In genomic region chr16:11175850-11176341, GRCh38 we compare ENCODE assay signal across 8 cellular contexts.
DNase-seq lines count a peak whose midpoint lies in the region; ATAC-seq lines count a peak whose summit lies in the region.

No MANE protein-coding gene starts in this region.

- no peak overlapping the region for H2BK12ac ChIP-seq in neuronal stem cell (ENCODE audit: low read length)

- H3K27me3 ChIP-seq in neuronal stem cell (ENCODE audit: control insufficient read depth in 3 of 3, insufficient read depth in 3 of 3, low read depth in 1 of 3, low read length in 3 of 3), result peaks cover 0 to 2% (median 0%) of the 10 kb centered on the region in 3 experiments
- H3K27me3 ChIP-seq in right cardiac atrium (ENCODE audit: control insufficient read depth, insufficient read depth), result no peaks in the 10 kb centered on the region

- H3K27me3 Mint-ChIP-seq in activated CD4-positive, alpha-beta memory T cell treated with anti-CD3 and anti-CD28 coated beads, Interleukin-2, amount 10 ng/mL, durations not matched to agents 7 days and 5 days, result no peaks in the 10 kb centered on the region

- H3K9me3 Mint-ChIP-seq in activated CD4-positive, alpha-beta memory T cell treated with anti-CD3 and anti-CD28 coated beads, Interleukin-2, amount 10 ng/mL, durations not matched to agents 7 days and 5 days, result no peaks in the 10 kb centered on the region
- no peaks in the 10 kb centered on the region for H3K9me3 Mint-ChIP-seq in stimulated activated effector memory CD8-positive, alpha-beta T cell treated with anti-CD3 and anti-CD28 coated beads, Interleukin-12 subunit alpha, Interleukin-12 subunit beta, amount 100 ng/mL, for 72 hours

- H3K18ac ChIP-seq in neuronal stem cell (ENCODE audit: low read length), result no peak overlapping the region

- no peak overlapping the region for H2AFZ ChIP-seq in neuronal stem cell (ENCODE audit: low read length)

- CTCF ChIA-PET in activated CD4-positive, alpha-beta memory T cell treated with anti-CD3 and anti-CD28 coated beads, Interleukin-2, amount 10 ng/mL, durations not matched to agents 7 days and 5 days (lab: Charles Lee), result interaction anchor here (0.6 to 1.1 kb wide), 5 partner anchors 15 to 80 kb away, joined by 3 to 4 read pairs (median 3); partner anchors contain the start of gene SOCS1

- peak overlapping the region; percentile 84 for H3K27ac Mint-ChIP-seq in activated CD4-positive, alpha-beta memory T cell treated with anti-CD3 and anti-CD28 coated beads, Interleukin-2, amount 10 ng/mL, durations not matched to agents 7 days and 5 days
- H3K27ac Mint-ChIP-seq in stimulated activated effector memory CD8-positive, alpha-beta T cell treated with anti-CD3 and anti-CD28 coated beads, Interleukin-12 subunit alpha, Interleukin-12 subunit beta, amount 100 ng/mL, for 72 hours, result peak overlapping the region; percentile 71

- no peak overlapping the region for H3K14ac ChIP-seq in neuronal stem cell (ENCODE audit: low read length)

- H3K4me3 Mint-ChIP-seq in activated CD4-positive, alpha-beta memory T cell treated with anti-CD3 and anti-CD28 coated beads, Interleukin-2, amount 10 ng/mL, durations not matched to agents 7 days and 5 days, result no peak overlapping the region
- peak overlapping the region; percentile 30 for H3K4me3 Mint-ChIP-seq in stimulated activated effector memory CD8-positive, alpha-beta T cell treated with anti-CD3 and anti-CD28 coated beads, Interleukin-12 subunit alpha, Interleukin-12 subunit beta, amount 100 ng/mL, for 72 hours

- H3K79me1 ChIP-seq in neuronal stem cell (ENCODE audit: low read depth, low read length), result no peaks in the 10 kb centered on the region

- POLR2A ChIA-PET in activated CD4-positive, alpha-beta memory T cell treated with anti-CD3 and anti-CD28 coated beads, Interleukin-2, amount 10 ng/mL, durations not matched to agents 7 days and 5 days (lab: Charles Lee), result interaction anchor here (1.0 to 2.6 kb wide), 9 partner anchors 10 to 124 kb away, joined by 3 to 12 read pairs (median 4); partner anchors contain the start of gene SOCS1

- no peak overlapping the region for H2BK15ac ChIP-seq in neuronal stem cell (ENCODE audit: low read length)

- intact Hi-C loops in right cardiac atrium (cut with DNase I), result no loop called here

- H4K8ac ChIP-seq in neuronal stem cell (ENCODE audit: low read depth, low read length), result no peak overlapping the region

- no CpG with 5 or more reads among the region's 11 CpGs for WGBS in neuronal stem cell (ENCODE audit: extremely low coverage in 2 of 2, insufficient read length in 2 of 2, insufficient replicate concordance in 1 of 2), 2 donors
- 95% methylated on average over 11 of the region's 11 CpGs for WGBS in right cardiac atrium

- H2AK5ac ChIP-seq in neuronal stem cell (ENCODE audit: low read depth, low read length), result no peak overlapping the region

- peaks cover 86% of the 10 kb centered on the region for H3K4me1 Mint-ChIP-seq in activated CD4-positive, alpha-beta memory T cell treated with anti-CD3 and anti-CD28 coated beads, Interleukin-2, amount 10 ng/mL, durations not matched to agents 7 days and 5 days
- peaks cover 69% of the 10 kb centered on the region for H3K4me1 Mint-ChIP-seq in stimulated activated effector memory CD8-positive, alpha-beta T cell treated with anti-CD3 and anti-CD28 coated beads, Interleukin-12 subunit alpha, Interleukin-12 subunit beta, amount 100 ng/mL, for 72 hours

- no peak overlapping the region for H3K4ac ChIP-seq in neuronal stem cell (ENCODE audit: low read length)

- H2BK5ac ChIP-seq in neuronal stem cell (ENCODE audit: low read length), result no peak overlapping the region

- no peak overlapping the region for H3K27ac ChIP-seq in neuronal stem cell (replicated peaks; ENCODE audit: low read length)
- no peak overlapping the region for H3K27ac ChIP-seq in right cardiac atrium (ENCODE audit: low read length)

- H3K9me3 ChIP-seq in neuronal stem cell (replicated peaks in 1 of 2; ENCODE audit: control insufficient read depth in 2 of 2, insufficient read depth in 1 of 2, low read depth in 1 of 2, low read length in 2 of 2) (peaks cover 0 to 1% of the 10 kb centered on the region in 2 donors), right cardiac atrium (ENCODE audit: control insufficient read depth, low read length) (no peaks in the 10 kb centered on the region)

- no peak overlapping the region for H3K9ac ChIP-seq in neuronal stem cell (ENCODE audit: low read depth, low read length, poor library complexity)

- DNase-seq in activated effector memory CD4-positive, alpha-beta T cell treated with anti-CD3 and anti-CD28 coated beads, Interleukin-2, amount 50 U/mL, for 16 hours, result peak; percentile 68
- DNase-seq in activated effector memory CD4-positive, alpha-beta T cell treated with Interleukin-2 at 50 U/mL for 16 hours, result no peak
- DNase-seq in activated CD4-positive, alpha-beta memory T cell treated with anti-CD3 and anti-CD28 coated beads, Interleukin-2, amount 10 ng/mL, durations not matched to agents 7 days and 5 days, result peak; percentile 59
- DNase-seq in stimulated activated effector memory CD8-positive, alpha-beta T cell treated with anti-CD3 and anti-CD28 coated beads, Interleukin-12 subunit alpha, Interleukin-12 subunit beta, amount 100 ng/mL, for 72 hours (ENCODE audit: low spot score in 2 of 2), result peak; percentile 22 to 68
- DNase-seq in neuronal stem cell (ENCODE audit: low spot score) (no peak), NOMO-1 treated with dmso at 0.1 percent for 144 hours (lab: John Stamatoyannopoulos, UW; ENCODE audit: unreplicated experiment) (no peak), right cardiac atrium (no peak)

- H3K4me3 ChIP-seq in neuronal stem cell (ENCODE audit: low read length in 2 of 2) (no peak overlapping the region), right cardiac atrium (ENCODE audit: low read length) (no peak overlapping the region)

- H2BK120ac ChIP-seq in neuronal stem cell (ENCODE audit: low read depth, low read length), result no peak overlapping the region

- peaks cover 0 to 2% of the 10 kb centered on the region in 2 donors for H3K4me1 ChIP-seq in neuronal stem cell (ENCODE audit: control insufficient read depth in 2 of 2, insufficient read depth in 1 of 2, low read depth in 1 of 2, low read length in 2 of 2)
- peaks cover 2% of the 10 kb centered on the region for H3K4me1 ChIP-seq in right cardiac atrium (ENCODE audit: control insufficient read depth, insufficient read depth, low read length)

- H3K23ac ChIP-seq in neuronal stem cell (ENCODE audit: low read depth, low read length, poor library complexity), result no peak overlapping the region

- peaks cover 50% of the 10 kb centered on the region for H3K36me3 Mint-ChIP-seq in activated CD4-positive, alpha-beta memory T cell treated with anti-CD3 and anti-CD28 coated beads, Interleukin-2, amount 10 ng/mL, durations not matched to agents 7 days and 5 days (ENCODE audit: low read depth)
- H3K36me3 Mint-ChIP-seq in stimulated activated effector memory CD8-positive, alpha-beta T cell treated with anti-CD3 and anti-CD28 coated beads, Interleukin-12 subunit alpha, Interleukin-12 subunit beta, amount 100 ng/mL, for 72 hours, result peaks cover 26% of the 10 kb centered on the region

- no peak overlapping the region for H3K4me2 ChIP-seq in neuronal stem cell (ENCODE audit: insufficient read depth, low read length, poor library complexity, severe bottlenecking)

- ATAC-seq in HG02884 (IDR thresholded peaks at IDR 0.05; ENCODE audit: unreplicated experiment) (peak; percentile 53), right cardiac atrium (no peak)
- peak; percentile 89 for ATAC-seq in stimulated activated effector memory CD8-positive, alpha-beta T cell treated with anti-CD3 and anti-CD28 coated beads, Interleukin-12 subunit alpha, Interleukin-12 subunit beta, amount 100 ng/mL, for 72 hours

- H4K91ac ChIP-seq in neuronal stem cell (ENCODE audit: low read depth, low read length, poor library complexity), result no peak overlapping the region

- H3K36me3 ChIP-seq in neuronal stem cell (replicated peaks in 1 of 2; ENCODE audit: control insufficient read depth in 2 of 2, insufficient read depth in 2 of 2, low read length in 2 of 2), result peaks cover 5 to 15% of the 10 kb centered on the region in 2 donors

Comparison
In these comparisons a context has a peak if more than half of its experiments do, and no peak if none do; other contexts are left out.
1. DNase-seq: peak in activated effector memory CD4-positive, alpha-beta T cell treated with anti-CD3 and anti-CD28 coated beads, Interleukin-2, amount 50 U/mL, for 16 hours (single experiment), activated CD4-positive, alpha-beta memory T cell treated with anti-CD3 and anti-CD28 coated beads, Interleukin-2, amount 10 ng/mL, durations not matched to agents 7 days and 5 days (single experiment) and stimulated activated effector memory CD8-positive, alpha-beta T cell treated with anti-CD3 and anti-CD28 coated beads, Interleukin-12 subunit alpha, Interleukin-12 subunit beta, amount 100 ng/mL, for 72 hours (2 of 2); none in activated effector memory CD4-positive, alpha-beta T cell treated with Interleukin-2 at 50 U/mL for 16 hours (single experiment), neuronal stem cell (single experiment), NOMO-1 treated with dmso at 0.1 percent for 144 hours (single experiment) and right cardiac atrium (0 of 3).
2. ATAC-seq: peak in HG02884 (single experiment) and stimulated activated effector memory CD8-positive, alpha-beta T cell treated with anti-CD3 and anti-CD28 coated beads, Interleukin-12 subunit alpha, Interleukin-12 subunit beta, amount 100 ng/mL, for 72 hours (single experiment); none in right cardiac atrium (0 of 2).